In genomic region chr12:62251609-62251958, GRCh38 we compare ENCODE assay signal across 9 cellular contexts. TPM values are rescaled to one million over a fixed set of nuclear protein-coding genes. Genes with fewer than 3 reads are reported as not detected.
DNase-seq lines count a peak whose midpoint lies in the region; ATAC-seq and TF ChIP-seq lines count a peak whose summit lies in the region.
"Had no signal": no experiment of that assay in that cellular context is flagged by ENCODE, and none has a peak within 500 bp of the region (broad histone marks: within the 10 kb centered on the region; RNA-seq: fewer than 3 reads in every experiment).

No MANE protein-coding gene starts in this region.

- H3K4me1 ChIP-seq in A673 (ENCODE audit: insufficient read depth, low read length, poor library complexity, severe bottlenecking) (peaks cover 3% of the 10 kb centered on the region), OCI-LY3 (ENCODE audit: low read length) (peaks cover 16% of the 10 kb centered on the region), right atrium auricular region (no peaks in the 10 kb centered on the region)

- no peak overlapping the region for H3K27ac ChIP-seq in A673 (ENCODE audit: low read depth, low read length, poor library complexity, severe bottlenecking)
- H3K27ac ChIP-seq in OCI-LY3 (ENCODE audit: low read length), result peak overlapping the region; percentile 54
- peak overlapping the region in 1 of 2 donors; percentile 65 for H3K27ac ChIP-seq in right atrium auricular region

- intact Hi-C loops in A673 (cut with micrococcal nuclease; ENCODE audit: unreplicated experiment), result no loop called here

- 0 out of 2 replicates have a peak overlapping the region, but pooled peaks have one; percentile 1 for H3K9ac ChIP-seq in OCI-LY3 (ENCODE audit: low read length)

- no peak for TF ChIP-seq CTCF in A673 (conservative IDR thresholded peaks at IDR 0.05; ENCODE audit: low read depth, low read length)
- no peak for TF ChIP-seq CTCF in OCI-LY3 (IDR thresholded peaks at IDR 0.05; ENCODE audit: low read depth, low read length)
- no peak for TF ChIP-seq CTCF in right atrium auricular region (IDR thresholded peaks at IDR 0.05)

- DNase-seq in A673 (ENCODE audit: low spot score) (peak; percentile 63), DMS 273 (lab: John Stamatoyannopoulos, UW; ENCODE audit: unreplicated experiment) (no peak), NCI-H82 treated with DMSO at 0.1 percent for 48 hours (lab: John Stamatoyannopoulos, UW; ENCODE audit: unreplicated experiment) (no peak), right atrium auricular region (ENCODE audit: low spot score) (no peak), DMS153 (lab: John Stamatoyannopoulos, UW) (no peak)
- DNase-seq: SHP77 had no signal

- H3K79me2 ChIP-seq in OCI-LY3 (ENCODE audit: low read length), result no peaks in the 10 kb centered on the region

- no peaks in the 10 kb centered on the region for H3K27me3 ChIP-seq in A673 (replicated peaks; ENCODE audit: insufficient read depth, low read depth, low read length, poor library complexity)
- no peaks in the 10 kb centered on the region for H3K27me3 ChIP-seq in OCI-LY3 (ENCODE audit: low read depth, low read length)
- no peaks in the 10 kb centered on the region for H3K27me3 ChIP-seq in right atrium auricular region

- peak overlapping the region; percentile 28 for H3K4me2 ChIP-seq in OCI-LY3 (ENCODE audit: low read length)

- H3K36me3 ChIP-seq in A673 (ENCODE audit: insufficient read depth, low read length, poor library complexity, severe bottlenecking) (no peaks in the 10 kb centered on the region), OCI-LY3 (replicated peaks; ENCODE audit: low read depth, low read length) (no peaks in the 10 kb centered on the region), right atrium auricular region (no peaks in the 10 kb centered on the region)

- no peaks in the 10 kb centered on the region for H3K9me3 ChIP-seq in A673 (ENCODE audit: low read depth, low read length, poor library complexity, severe bottlenecking)
- H3K9me3 ChIP-seq in OCI-LY3 (ENCODE audit: insufficient read depth, low read length), result no peaks in the 10 kb centered on the region
- H3K9me3 ChIP-seq in right atrium auricular region, result no peaks in the 10 kb centered on the region

- H3K4me3 ChIP-seq in A673 (ENCODE audit: low read depth, low read length, poor library complexity, severe bottlenecking) (no peak overlapping the region), OCI-LY3 (ENCODE audit: low read length) (no peak overlapping the region), right atrium auricular region (no peak overlapping the region)

- H4K20me1 ChIP-seq in OCI-LY3 (ENCODE audit: insufficient read depth, low read length), result no peaks in the 10 kb centered on the region

- POLR2A ChIA-PET in A673 (lab: Charles Lee; ENCODE audit: low non-redundant PET), result no interaction called here

- BruUV-seq in A673 (replicated peaks; lab: Mats Ljungman, UMichigan), result no TSS peak

- ATAC-seq in GM19023 (IDR thresholded peaks at IDR 0.05; ENCODE audit: unreplicated experiment), result peak; percentile 40
- peak; percentile 24 for ATAC-seq in HG02870 (IDR thresholded peaks at IDR 0.05; ENCODE audit: unreplicated experiment)

- peak overlapping the region; percentile 26; the same call in 1 of the 2 replicates for H2AFZ ChIP-seq in OCI-LY3 (ENCODE audit: low read depth, low read length)

- CTCF ChIA-PET in A673 (lab: Charles Lee), result no interaction called here

RNA-seq across cellular contexts. Expression of gene USP15, which starts 8.6 kb away (rescaled TPM):
- total RNA-seq in A673 (2021), result 61.7 and 65.7 TPM in 2 replicates
- 10 to 100 TPM; 41.1 to 49.7 TPM for total RNA-seq in right atrium auricular region
